ENCODE assay signal across 12 cellular contexts in the genomic region with DNA sequence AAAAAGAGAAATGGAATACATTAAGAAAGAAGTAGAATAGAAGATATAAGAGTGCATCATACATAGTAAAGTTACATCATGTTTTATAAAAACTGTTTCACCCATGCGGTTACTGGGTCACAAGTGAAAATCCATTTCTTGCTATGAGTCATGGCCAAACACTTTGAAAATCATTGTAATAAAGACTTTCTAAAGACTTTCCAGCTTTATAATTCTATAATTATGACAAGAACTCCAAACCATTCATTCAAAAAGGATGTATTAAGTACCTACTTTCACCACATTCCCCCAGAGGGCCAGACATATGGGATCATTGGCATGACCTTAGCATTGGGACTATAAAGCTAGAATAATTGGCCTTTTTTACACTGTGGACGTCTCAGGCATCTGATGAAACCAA. TPM values are rescaled to one million over a fixed set of nuclear protein-coding genes. Genes with fewer than 3 reads are reported as not detected.
A peak's percentile ranks its signal among the peaks of the same experiment; 100 is the strongest.
DNase-seq lines count a peak whose midpoint lies in the region; FAIRE-seq and TF ChIP-seq lines count a peak whose summit lies in the region.
"Had no signal": no experiment of that assay in that cellular context is flagged by ENCODE, and none has a peak within 500 bp of the region (broad histone marks: within the 10 kb centered on the region; RNA-seq: fewer than 3 reads in every experiment).

No MANE protein-coding gene starts in this region.

- BruUV-seq in A673 (replicated peaks; lab: Mats Ljungman, UMichigan) = no TSS peak

- no peaks in the 10 kb centered on the region for H3K9me3 ChIP-seq in A673 (ENCODE audit: low read depth, low read length, poor library complexity, severe bottlenecking)
- H3K9me3 ChIP-seq: Caco-2, left ventricle myocardium inferior, psoas muscle had no signal

- CTCF ChIA-PET in A673 (lab: Charles Lee) = no interaction called here

- in situ Hi-C loops in GM13976 (cut with MboI; ENCODE audit: low sequenced_read_pairs, unreplicated experiment) = loop anchor here (25.0 kb wide), 1 partner anchor 410 kb away; no protein-coding TSS in a partner anchor

- H3K27ac ChIP-seq in A673 (ENCODE audit: low read depth, low read length, poor library complexity, severe bottlenecking) = no peak overlapping the region
- H3K27ac ChIP-seq: left ventricle myocardium inferior, psoas muscle had no signal

- no peak overlapping the region for H3K4me3 ChIP-seq in A673 (ENCODE audit: low read depth, low read length, poor library complexity, severe bottlenecking)
- no peak overlapping the region for H3K4me3 ChIP-seq in fibroblast of mammary gland (ENCODE audit: control insufficient read depth, low read depth, low read length)
- H3K4me3 ChIP-seq: left ventricle myocardium inferior, psoas muscle had no signal

- H3K36me3 ChIP-seq in A673 (ENCODE audit: insufficient read depth, low read length, poor library complexity, severe bottlenecking) = no peaks in the 10 kb centered on the region
- H3K36me3 ChIP-seq: left ventricle myocardium inferior had no signal

- DNase-seq in A673 (ENCODE audit: low spot score) (peak; percentile 57), GM13976 (ENCODE audit: low spot score) (peak; percentile 50), SIG-M5 (lab: John Stamatoyannopoulos, UW) (peak; percentile 71), fibroblast of mammary gland (ENCODE audit: low read depth) (peak; percentile 91), frontal cortex (ENCODE audit: low spot score in 2 of 2) (no peak), NCI-H1048 (lab: John Stamatoyannopoulos, UW) (no peak), NCI-H1694 treated with DMSO at 0.1 percent for 48 hours (lab: John Stamatoyannopoulos, UW) (no peak), NAMALWA (ENCODE audit: low spot score) (no peak)
- DNase-seq: Caco-2, left ventricle myocardium inferior, NCI-H2171, psoas muscle had no signal

- FAIRE-seq in frontal cortex (lab: Jason Lieb, UNC) = no peak

- no peaks in the 10 kb centered on the region for H3K27me3 ChIP-seq in A673 (replicated peaks; ENCODE audit: insufficient read depth, low read depth, low read length, poor library complexity)

- POLR2A ChIA-PET in A673 (lab: Charles Lee; ENCODE audit: low non-redundant PET) = no interaction called here

- TF ChIP-seq CTCF in A673 (conservative IDR thresholded peaks at IDR 0.05; ENCODE audit: low read depth, low read length) = no peak
- no peak for TF ChIP-seq CTCF in GM13976 (IDR thresholded peaks at IDR 0.05; ENCODE audit: borderline replicate concordance, control extremely low read depth, extremely low read depth, insufficient read depth, missing control alignments)
- no peak for TF ChIP-seq CTCF in fibroblast of mammary gland (conservative IDR thresholded peaks at IDR 0.05; ENCODE audit: control insufficient read depth, insufficient read depth, low read depth, low read length)

- peaks cover 16% of the 10 kb centered on the region for H3K4me1 ChIP-seq in A673 (ENCODE audit: insufficient read depth, low read length, poor library complexity, severe bottlenecking)

- intact Hi-C loops in A673 (cut with micrococcal nuclease; ENCODE audit: unreplicated experiment) = loop anchor here (10.0 kb wide), 1 partner anchor 262 kb away; the partner anchor contains the start of gene CHRNA5

RNA-seq across cellular contexts. Expression of gene SKIC8, which starts 3.2 kb away (rescaled TPM):
- 55.5 and 57.9 TPM in 2 replicates for total RNA-seq in A673 (2021)
- total RNA-seq in frontal cortex = 53.0 TPM

RNA-seq across cellular contexts. Expression of gene CRABP1, which starts 37.6 kb away (rescaled TPM):
- total RNA-seq in A673 (2021) (57.1 and 61.2 TPM in 2 replicates), frontal cortex (13.9 TPM)
- total RNA-seq: left ventricle myocardium inferior, psoas muscle had no signal

RNA-seq across cellular contexts. Expression of gene DNAJA4, which starts 38.2 kb away (rescaled TPM):
- 12.0 and 15.7 TPM in 2 replicates for total RNA-seq in A673 (2021)
- total RNA-seq in frontal cortex = 29.8 TPM

Comparison
In these comparisons a context has a peak if more than half of its experiments do, and no peak if none do; other contexts are left out.
1. DNase-seq: peak in A673 (single experiment), GM13976 (single experiment), SIG-M5 (single experiment) and fibroblast of mammary gland (single experiment); none in frontal cortex (0 of 2), NCI-H1048 (single experiment), NCI-H1694 treated with DMSO at 0.1 percent for 48 hours (single experiment) and NAMALWA (single experiment).